Comparison of ENCODE assay signal across 8 cellular contexts in the genomic region with DNA sequence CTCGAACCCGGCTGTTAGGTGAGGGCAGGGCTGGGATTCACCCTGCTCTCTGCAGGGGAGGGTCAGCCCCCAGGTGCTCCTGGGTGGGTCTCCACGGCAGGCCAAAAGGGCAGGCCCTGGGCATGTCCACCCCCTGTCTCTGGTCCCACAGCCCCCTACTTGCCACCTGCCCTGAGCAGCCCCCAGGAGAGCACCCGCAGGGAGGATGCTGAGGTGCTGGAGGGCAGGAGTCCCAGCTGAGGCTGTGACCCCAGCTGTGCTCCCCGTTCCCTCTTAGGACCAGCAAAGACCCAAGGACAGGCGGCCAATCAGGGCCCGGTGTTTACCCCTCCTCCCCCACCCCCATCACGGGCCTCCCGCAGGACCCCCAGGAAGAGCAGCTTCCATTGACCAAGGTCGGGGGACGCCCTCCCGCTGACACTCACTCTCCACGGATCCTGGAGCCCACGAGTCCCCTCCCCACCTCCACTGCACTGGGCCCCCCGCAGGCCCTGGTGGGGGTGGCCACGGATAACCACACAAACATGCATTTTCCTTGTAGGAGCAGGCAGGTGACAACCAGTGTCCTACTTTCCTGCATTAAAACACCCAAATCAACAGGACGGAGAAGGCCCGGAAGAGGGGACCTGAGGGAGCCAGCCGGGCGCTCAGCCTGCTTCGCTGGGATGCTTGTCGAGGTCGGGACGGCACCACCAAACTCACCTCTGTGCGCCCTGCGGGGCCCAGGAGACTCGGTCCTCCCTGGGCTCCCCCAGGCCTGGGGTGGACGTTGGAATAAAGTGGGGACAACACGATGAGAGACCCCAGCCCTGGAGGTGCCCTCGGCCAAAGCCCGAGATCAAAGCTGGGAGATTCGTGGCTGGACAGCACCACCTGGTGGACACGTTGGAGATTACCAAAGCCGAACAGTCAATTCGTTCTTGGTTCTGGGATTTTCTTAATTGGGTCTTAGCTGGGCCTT. TPM values are rescaled to one million over a fixed set of nuclear protein-coding genes. Genes with fewer than 3 reads are reported as not detected.
DNase-seq lines count a peak whose midpoint lies in the region; ATAC-seq and TF ChIP-seq lines count a peak whose summit lies in the region.
"Had no signal": no experiment of that assay in that cellular context is flagged by ENCODE, and none has a peak within 500 bp of the region (broad histone marks: within the 10 kb centered on the region; RNA-seq: fewer than 3 reads in every experiment).

No MANE protein-coding gene starts in this region.

- H3K27ac ChIP-seq in caudate nucleus (ENCODE audit: low read depth, low read length) (no peak overlapping the region), left lung (no peak overlapping the region)

- H3K4me1 ChIP-seq in left lung, result peaks cover 0 to 4% of the 10 kb centered on the region in 2 donors

- intact Hi-C loops in left lung (cut with DNase I), result no loop called here

- no peak overlapping the region for H3K4me3 ChIP-seq in left lung

- peak; percentile 81 for TF ChIP-seq CTCF in GM12872 (IDR thresholded peaks at IDR 0.05; ENCODE audit: insufficient read depth, low read depth, low read length)
- TF ChIP-seq CTCF in left lung (IDR thresholded peaks at IDR 0.05), result peak; percentile 72 to 78

- peak; percentile 81 for ATAC-seq in left lung
- ATAC-seq in HG03521 (IDR thresholded peaks at IDR 0.05; ENCODE audit: unreplicated experiment), result no peak

- peaks cover 0 to 20% of the 10 kb centered on the region in 2 donors for H3K27me3 ChIP-seq in left lung

- H3K36me3 ChIP-seq in left lung, result no peaks in the 10 kb centered on the region

- no peaks in the 10 kb centered on the region for H3K9me3 ChIP-seq in left lung

- DNase-seq in NCI-H1694 (lab: John Stamatoyannopoulos, UW) (peak; percentile 43), caudate nucleus (lab: John Stamatoyannopoulos, UW) (peak in 43 of 61 donors; percentile 3 to 64 (median 26)), left lung (no peak)
- peak; percentile 37 for DNase-seq in activated CD4-positive, CD25-positive, alpha-beta regulatory T cell treated with anti-CD3 and anti-CD28 coated beads, Interleukin-2, amount 50 U/mL, for 16 hours (ENCODE audit: low read depth, low spot score)
- DNase-seq in stimulated activated CD4-positive, alpha-beta T cell treated with anti-CD3 and anti-CD28 coated beads, TNF-alpha, amount 100 ng/mL, for 24 hours (ENCODE audit: low read depth in 3 of 3), result peak; percentile 29 to 56 (median 32)

RNA-seq across cellular contexts. Expression of gene ENPP7, which starts 22.5 kb away (rescaled TPM):
- total RNA-seq in left lung, result under 1 TPM in 1 of 2 donors, not detected in 1; 0.18 TPM
- total RNA-seq: glomerular endothelial cell had no signal

Comparison
In these comparisons a context has a peak if more than half of its experiments do, and no peak if none do; other contexts are left out.
1. DNase-seq: peak in NCI-H1694 (single experiment), activated CD4-positive, CD25-positive, alpha-beta regulatory T cell treated with anti-CD3 and anti-CD28 coated beads, Interleukin-2, amount 50 U/mL, for 16 hours (single experiment), caudate nucleus (43 of 61) and stimulated activated CD4-positive, alpha-beta T cell treated with anti-CD3 and anti-CD28 coated beads, TNF-alpha, amount 100 ng/mL, for 24 hours (3 of 3); none in left lung (0 of 2).